In the genomic region with DNA sequence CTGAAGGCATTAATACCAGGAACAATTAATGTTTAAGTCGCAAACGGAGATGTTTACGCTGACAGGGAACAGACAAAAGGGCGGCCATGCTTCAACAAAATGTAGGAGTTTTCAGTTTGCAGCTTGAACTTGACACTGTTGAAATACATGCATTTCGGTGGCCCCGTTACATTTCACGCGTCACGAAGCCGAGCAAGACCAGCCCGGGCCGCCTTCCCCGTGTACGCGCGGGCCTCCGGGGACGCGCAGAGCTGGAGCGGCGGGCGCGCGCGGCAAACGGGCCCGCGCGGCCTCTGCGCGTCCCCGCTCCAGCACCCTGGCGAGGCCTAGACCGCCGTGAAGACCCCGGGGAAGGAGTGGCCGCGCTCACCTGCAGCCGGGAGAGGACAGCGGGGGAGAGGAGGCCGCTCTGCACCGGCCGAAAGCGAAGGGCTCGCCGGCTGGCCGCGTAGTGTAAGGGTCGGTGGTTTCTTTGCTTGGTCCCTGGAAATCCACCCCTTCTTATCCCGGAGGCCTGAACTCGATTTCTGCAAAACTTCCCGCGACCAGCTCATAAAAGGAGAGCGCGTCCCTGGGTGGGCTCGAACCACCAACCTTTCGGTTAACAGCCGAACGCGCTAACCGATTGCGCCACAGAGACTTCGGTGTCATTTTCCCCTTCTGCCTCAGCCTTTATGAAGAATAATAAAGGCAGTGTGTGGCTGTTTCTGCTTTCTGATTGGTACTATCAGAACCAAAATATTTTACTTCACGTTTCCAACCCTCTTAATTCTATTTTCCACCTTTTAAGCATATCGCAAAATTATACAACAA, we compare ENCODE assay signal across 8 cellular contexts. TPM values are rescaled to one million over a fixed set of nuclear protein-coding genes. Genes with fewer than 3 reads are reported as not detected.
DNase-seq lines count a peak whose midpoint lies in the region; ATAC-seq and TF ChIP-seq lines count a peak whose summit lies in the region.

No MANE protein-coding gene starts in this region.

- DNase-seq in GM12865 (ENCODE audit: low read depth): peak; percentile 92
- peak; percentile 50 for DNase-seq in NCI-H1417 treated with DMSO at 0.1 percent for 48 hours (lab: John Stamatoyannopoulos, UW)
- peak; percentile 58 to 87 (median 78) for DNase-seq in T-helper 1 cell
- DNase-seq in amygdala (lab: John Stamatoyannopoulos, UW): peak; percentile 36 to 95 (median 79)
- peak; percentile 92 for DNase-seq in right atrium auricular region (ENCODE audit: low spot score)
- DNase-seq in prostate gland (ENCODE audit: low spot score): peak; percentile 86
- peak; percentile 92 for DNase-seq in ureter (ENCODE audit: low spot score)

- peak; percentile 88 for ATAC-seq in HG02759 (IDR thresholded peaks at IDR 0.05; ENCODE audit: unreplicated experiment)

- H3K9me3 ChIP-seq in right atrium auricular region (no peaks in the 10 kb centered on the region), prostate gland (no peaks in the 10 kb centered on the region)

- H3K4me1 ChIP-seq in right atrium auricular region (no peaks in the 10 kb centered on the region), prostate gland (replicated peaks) (no peaks in the 10 kb centered on the region)

- H3K36me3 ChIP-seq in right atrium auricular region (no peaks in the 10 kb centered on the region), prostate gland (no peaks in the 10 kb centered on the region)

- TF ChIP-seq CTCF in GM12865 (IDR thresholded peaks at IDR 0.05; ENCODE audit: insufficient read depth, low read depth, low read length, missing control alignments): no peak
- TF ChIP-seq CTCF in right atrium auricular region (IDR thresholded peaks at IDR 0.05): no peak
- peak in 1 of 4 experiments; percentile 17 for TF ChIP-seq CTCF in prostate gland (IDR thresholded peaks at IDR 0.05)

- H3K27ac ChIP-seq in right atrium auricular region (peak overlapping the region; percentile 92 to 96), prostate gland (peak overlapping the region; percentile 91 to 97)

- intact Hi-C loops in prostate gland (cut with DNase I): loop anchor here (1.0 kb wide), 1 partner anchor 87 kb away; a partner anchor contains a TSS

- H3K27me3 ChIP-seq in right atrium auricular region (no peaks in the 10 kb centered on the region), prostate gland (replicated peaks; ENCODE audit: insufficient read depth) (no peaks in the 10 kb centered on the region)

- H3K4me3 ChIP-seq in GM12865 (ENCODE audit: low read depth, low read length) (peak overlapping the region; percentile 63), right atrium auricular region (peak overlapping the region; percentile 62 to 75), prostate gland (peak overlapping the region; percentile 68 to 71)

- WGBS in prostate gland: under 1% methylated on average over 49 of the region's 65 CpGs

- TF ChIP-seq POLR2A in prostate gland (IDR thresholded peaks at IDR 0.05): peak; percentile 21

RNA-seq across cellular contexts. Expression of a gene that starts 11.3 kb away (rescaled TPM):
- total RNA-seq in right atrium auricular region (not detected), prostate gland (1 to 10 TPM in 1 of 2 donors, not detected in 1; 1.8 TPM), ureter (not detected)

Comparison
In these comparisons a context has a peak if more than half of its experiments do, and no peak if none do; other contexts are left out.
1. Peak in every context shown above with its lines: DNase-seq, ATAC-seq, H3K4me3 ChIP-seq and H3K27ac ChIP-seq.